11 cellular contexts compared by ENCODE assay signal in the genomic region with DNA sequence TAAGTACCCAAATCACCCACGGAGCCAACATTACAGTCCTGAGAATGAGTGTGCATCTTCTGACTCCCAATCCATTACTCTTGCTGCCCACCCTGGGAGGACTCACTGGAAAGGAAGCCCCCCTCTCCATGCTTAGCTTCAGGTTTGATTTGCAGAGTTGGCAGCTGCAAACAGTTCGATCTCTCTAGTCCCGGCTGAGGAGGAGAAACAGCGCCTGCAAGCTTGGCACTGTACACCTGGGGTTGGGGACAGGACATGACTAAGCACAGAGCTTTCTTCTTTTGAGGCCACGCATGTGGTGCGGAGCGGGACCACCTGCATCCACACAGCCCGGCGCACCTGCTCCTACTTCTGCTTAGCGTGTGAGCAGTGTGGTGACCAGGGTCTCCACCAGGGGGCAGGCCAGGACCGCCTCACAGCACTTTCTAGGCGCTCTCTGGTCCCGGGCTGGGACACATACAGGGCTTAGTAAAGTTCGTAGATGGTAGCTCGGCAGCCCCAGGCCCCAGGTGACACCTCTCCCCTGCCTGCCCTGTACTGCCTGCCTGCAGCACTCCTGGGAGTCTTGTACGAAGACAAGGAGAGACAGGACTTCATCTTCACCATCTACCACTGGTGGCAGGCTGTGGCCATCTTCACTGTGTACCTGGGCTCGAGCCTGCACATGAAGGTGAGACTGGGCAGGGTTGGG. TPM values are rescaled to one million over a fixed set of nuclear protein-coding genes. Genes with fewer than 3 reads are reported as not detected.
DNase-seq lines count a peak whose midpoint lies in the region; ATAC-seq and TF ChIP-seq lines count a peak whose summit lies in the region.
"Not testable (repeated sequence)": the region's sequence is repeated elsewhere in the genome, so short reads cannot be mapped to it uniquely, and the experiment has no call there.
"Had no signal": no experiment of that assay in that cellular context is flagged by ENCODE, and none has a peak within 500 bp of the region (broad histone marks: within the 10 kb centered on the region; RNA-seq: fewer than 3 reads in every experiment).

No MANE protein-coding gene starts in this region.

- TF ChIP-seq CTCF in A673 (conservative IDR thresholded peaks at IDR 0.05; ENCODE audit: low read depth, low read length) (peak; percentile 51), GM12874 (IDR thresholded peaks at IDR 0.05; ENCODE audit: insufficient read depth, low read depth, low read length) (peak; percentile 25; the same call in 1 of the 2 replicates), astrocyte of the spinal cord (IDR thresholded peaks at IDR 0.05; ENCODE audit: low read depth, low read length) (peak; percentile 6), esophagus squamous epithelium (IDR thresholded peaks at IDR 0.05) (peak in 4 of 6 experiments; percentile 31 to 62 (median 49)), natural killer cell (IDR thresholded peaks at IDR 0.05) (peak; percentile 21)

- not testable (repeated sequence) for H3K9me3 ChIP-seq in A673 (ENCODE audit: low read depth, low read length, poor library complexity, severe bottlenecking); esophagus squamous epithelium

- not testable (repeated sequence) for H3K4me3 ChIP-seq in A673 (ENCODE audit: low read depth, low read length, poor library complexity, severe bottlenecking); astrocyte of the spinal cord (ENCODE audit: low read depth, low read length); esophagus squamous epithelium

- H3K9me3 Mint-ChIP-seq in natural killer cell: not testable (repeated sequence)

- POLR2A ChIA-PET in A673 (lab: Charles Lee; ENCODE audit: low non-redundant PET): not testable (repeated sequence)

- H3K27me3 ChIP-seq in A673 (replicated peaks; ENCODE audit: insufficient read depth, low read depth, low read length, poor library complexity) (peaks cover 12% of the 10 kb centered on the region), esophagus squamous epithelium (peaks cover 0 to 87% (median 3%) of the 10 kb centered on the region in 4 donors)

- 0 to 38% methylated on average over 1 to 2 of the region's 17 CpGs for WGBS in esophagus squamous epithelium, 2 donors

- not testable (repeated sequence) for H3K27ac ChIP-seq in A673 (ENCODE audit: low read depth, low read length, poor library complexity, severe bottlenecking); esophagus squamous epithelium

- not testable (repeated sequence) for H3K4me3 Mint-ChIP-seq in natural killer cell

- H3K27ac Mint-ChIP-seq in natural killer cell: not testable (repeated sequence)

- H3K36me3 Mint-ChIP-seq in natural killer cell: not testable (repeated sequence)

- H3K4me1 Mint-ChIP-seq in natural killer cell: not testable (repeated sequence)

- CTCF ChIA-PET in A673 (lab: Charles Lee): not testable (repeated sequence)

- in situ Hi-C loops in astrocyte of the spinal cord (cut with HindIII; ENCODE audit: low sequenced_read_pairs): not testable (repeated sequence)

- not testable (repeated sequence) for DNase-seq in A673 (ENCODE audit: low spot score); astrocyte of the spinal cord (ENCODE audit: low read depth, low spot score); esophagus squamous epithelium (lab: John Stamatoyannopoulos, UW); natural killer cell
- peak; percentile 30 for DNase-seq in NCI-H345 treated with DMSO at 0.1 percent for 48 hours (lab: John Stamatoyannopoulos, UW; ENCODE audit: unreplicated experiment)
- peak; percentile 52 for DNase-seq in activated CD4-positive, alpha-beta T cell treated with anti-CD3 and anti-CD28 coated beads for 48 hours
- peak; percentile 16 to 17 for DNase-seq in stimulated activated CD4-positive, alpha-beta T cell treated with anti-CD3 and anti-CD28 coated beads, Interleukin-4, amount 100 ng/mL, for 48 hours (ENCODE audit: low read depth in 2 of 2)

- peaks cover 20 to 23% of the 10 kb centered on the region in 2 donors for H3K27me3 Mint-ChIP-seq in natural killer cell (ENCODE audit: low read depth in 2 of 2)

- not testable (repeated sequence) for H3K36me3 ChIP-seq in A673 (ENCODE audit: insufficient read depth, low read length, poor library complexity, severe bottlenecking); esophagus squamous epithelium

- BruUV-seq in A673 (replicated peaks; lab: Mats Ljungman, UMichigan): not testable (repeated sequence)

- not testable (repeated sequence) for ATAC-seq in natural killer cell

- H3K4me1 ChIP-seq in A673 (ENCODE audit: insufficient read depth, low read length, poor library complexity, severe bottlenecking): not testable (repeated sequence)
- peaks cover 5 to 14% (median 8%) of the 10 kb centered on the region in 3 donors for H3K4me1 ChIP-seq in esophagus squamous epithelium

- intact Hi-C loops in A673 (cut with micrococcal nuclease; ENCODE audit: unreplicated experiment); esophagus squamous epithelium (cut with DNase I); natural killer cell (cut with micrococcal nuclease): not testable (repeated sequence)

- not testable (repeated sequence) for TF ChIP-seq POLR2A in esophagus squamous epithelium (IDR thresholded peaks at IDR 0.05)

RNA-seq across cellular contexts. Expression of a gene that starts 22.3 kb away (rescaled TPM):
- total RNA-seq in A673 (2021) (not detected in 2 replicates), esophagus squamous epithelium (not detected), natural killer cell (not detected)
- total RNA-seq: aorta, frontal cortex, omental fat pad had no signal

RNA-seq across cellular contexts. Expression of a gene that starts 39.6 kb away (rescaled TPM):
- total RNA-seq in A673 (2021) (not detected in 2 replicates), esophagus squamous epithelium (not detected), natural killer cell (not detected)
- total RNA-seq: aorta, frontal cortex, omental fat pad had no signal

RNA-seq across cellular contexts. Expression of a gene that starts 56.7 kb away (rescaled TPM):
- not detected in 2 replicates for total RNA-seq in A673 (2021)
- total RNA-seq in esophagus squamous epithelium: not detected
- under 1 TPM in 1 of 3 donors, not detected in 2; 0.31 TPM for total RNA-seq in natural killer cell
- total RNA-seq: frontal cortex had no signal
